ENCODE assay signal across 1 cellular context in the genomic region with DNA sequence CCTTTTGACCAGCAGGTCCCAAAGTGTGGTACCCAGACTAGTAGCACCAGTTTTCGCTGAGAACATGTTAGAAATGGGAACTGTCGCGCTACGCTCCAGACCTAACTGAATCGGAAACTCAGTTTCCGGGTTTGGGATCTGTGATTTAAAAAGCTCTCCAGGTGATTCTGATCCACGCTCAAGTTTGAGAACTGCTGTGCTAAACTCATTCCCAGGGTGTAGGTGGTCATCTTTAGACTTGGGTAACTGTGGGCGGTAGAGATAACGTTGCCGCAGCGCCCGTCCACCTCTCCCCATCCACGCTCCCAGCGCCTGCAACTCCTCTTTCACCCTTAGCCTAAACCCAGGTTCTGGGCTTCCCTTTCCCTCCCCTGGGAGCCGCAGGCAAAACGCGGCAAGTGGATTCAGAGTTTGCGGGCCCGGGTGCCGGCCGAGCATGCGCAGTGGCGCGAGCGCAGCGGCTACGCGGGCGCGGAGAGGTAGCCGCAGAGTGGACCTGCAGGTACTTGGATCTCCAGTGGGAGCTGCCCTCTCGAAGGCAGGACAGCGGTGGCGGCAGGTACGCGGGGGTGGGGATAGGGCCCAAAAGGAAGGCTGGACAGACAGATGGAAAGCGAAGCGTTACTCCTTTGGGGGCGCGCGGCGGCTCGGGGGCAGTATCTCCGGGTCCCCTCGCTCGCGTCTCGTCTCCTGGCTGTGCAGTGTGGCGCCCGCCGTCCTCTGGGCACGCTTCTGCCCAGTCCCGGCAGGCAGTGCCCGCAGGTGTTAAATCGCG.
TF ChIP-seq lines count a peak whose summit lies in the region.

Gene PLS1 (plus strand): TSS at position 443 of the 775 bp plus-strand sequence. CDS start 67,845 bp downstream, outside the sequence.

TF ChIP-seq in HEK293, 187 proteins besides CTCF, POLR2A, EP300 and RAD21 (continued from another document and continues in another):
- TF ChIP-seq ZNF24 (tag by site-specific recombination; IDR thresholded peaks at IDR 0.05) (peak; percentile 18; the same call in 1 of the 2 replicates), ZNF701 (tag by site-specific recombination; IDR thresholded peaks at IDR 0.05) (no peak), ZNF664 (tag by site-specific recombination; IDR thresholded peaks at IDR 0.05) (no peak), GLIS2 (tag by site-specific recombination; IDR thresholded peaks at IDR 0.05) (0 out of 2 replicates have a peak, but pooled peaks have one; percentile 24), ZNF707 (tag by site-specific recombination; IDR thresholded peaks at IDR 0.05) (no peak), MEIS1 (CRISPR knock-in tag; IDR thresholded peaks at IDR 0.05; ENCODE audit: borderline replicate concordance) (no peak), ZNF488 (tag by site-specific recombination; IDR thresholded peaks at IDR 0.05) (no peak), KLF9 (tag by site-specific recombination; IDR thresholded peaks at IDR 0.05; ENCODE audit: low read depth) (no peak), ZSCAN30 (tag by site-specific recombination; IDR thresholded peaks at IDR 0.05) (no peak; the same call in 1 of the 2 replicates), ZNF530 (tag by site-specific recombination; IDR thresholded peaks at IDR 0.05; ENCODE audit: low read depth) (no peak), ZNF37A (tag by site-specific recombination; IDR thresholded peaks at IDR 0.05) (no peak), PRDM6 (tag by site-specific recombination; IDR thresholded peaks at IDR 0.05) (no peak), ZBTB48 (tag by site-specific recombination; IDR thresholded peaks at IDR 0.05) (peak; percentile 39; the same call in 1 of the 2 replicates), REST (tag by site-specific recombination; IDR thresholded peaks at IDR 0.05) (peak; percentile 38; the same call in 1 of the 2 replicates), GLI2 (tag by site-specific recombination; IDR thresholded peaks at IDR 0.05; ENCODE audit: borderline replicate concordance, low read depth) (no peak), ZNF404 (tag by site-specific recombination; IDR thresholded peaks at IDR 0.05) (no peak), ZNF112 (tag by site-specific recombination; IDR thresholded peaks at IDR 0.05) (no peak), ZNF221 (tag by site-specific recombination; IDR thresholded peaks at IDR 0.05; ENCODE audit: borderline replicate concordance) (no peak), HIC1 (tag by site-specific recombination; IDR thresholded peaks at IDR 0.05) (peak; percentile 91), WT1 (tag by site-specific recombination; IDR thresholded peaks at IDR 0.05) (peak; percentile 21; the same call in 1 of the 2 replicates), HOXA7 (CRISPR knock-in tag; IDR thresholded peaks at IDR 0.05; ENCODE audit: borderline replicate concordance) (no peak), ZNF341 (tag by site-specific recombination; IDR thresholded peaks at IDR 0.05; ENCODE audit: low read depth) (0 out of 2 replicates have a peak, but pooled peaks have one; percentile 26), ZBTB49 (tag by site-specific recombination; IDR thresholded peaks at IDR 0.05; ENCODE audit: low read depth) (no peak), ZNF140 (tag by site-specific recombination; IDR thresholded peaks at IDR 0.05) (no peak), ZFP37 (tag by site-specific recombination; IDR thresholded peaks at IDR 0.05) (peak; percentile 63; the same call in 1 of the 2 replicates), PRDM4 (tag by site-specific recombination; IDR thresholded peaks at IDR 0.05) (no peak), ZNF600 (tag by site-specific recombination; IDR thresholded peaks at IDR 0.05) (peak; percentile 60; the same call in 1 of the 2 replicates), ZNF23 (tag by site-specific recombination; IDR thresholded peaks at IDR 0.05; ENCODE audit: borderline replicate concordance) (no peak), ZNF544 (tag by site-specific recombination; IDR thresholded peaks at IDR 0.05) (no peak), ZNF560 (tag by site-specific recombination; IDR thresholded peaks at IDR 0.05; ENCODE audit: borderline replicate concordance) (no peak), ZNF138 (tag by site-specific recombination; IDR thresholded peaks at IDR 0.05; ENCODE audit: borderline replicate concordance) (no peak), ZNF157 (tag by site-specific recombination; IDR thresholded peaks at IDR 0.05) (no peak), ZBTB21 (tag by site-specific recombination; IDR thresholded peaks at IDR 0.05) (no peak), ZNF580 (tag by site-specific recombination; IDR thresholded peaks at IDR 0.05) (peak; percentile 55; the same call in 1 of the 2 replicates), ZNF529 (tag by site-specific recombination; IDR thresholded peaks at IDR 0.05; ENCODE audit: insufficient replicate concordance) (no peak)
- TF ChIP-seq, protein P1, sequence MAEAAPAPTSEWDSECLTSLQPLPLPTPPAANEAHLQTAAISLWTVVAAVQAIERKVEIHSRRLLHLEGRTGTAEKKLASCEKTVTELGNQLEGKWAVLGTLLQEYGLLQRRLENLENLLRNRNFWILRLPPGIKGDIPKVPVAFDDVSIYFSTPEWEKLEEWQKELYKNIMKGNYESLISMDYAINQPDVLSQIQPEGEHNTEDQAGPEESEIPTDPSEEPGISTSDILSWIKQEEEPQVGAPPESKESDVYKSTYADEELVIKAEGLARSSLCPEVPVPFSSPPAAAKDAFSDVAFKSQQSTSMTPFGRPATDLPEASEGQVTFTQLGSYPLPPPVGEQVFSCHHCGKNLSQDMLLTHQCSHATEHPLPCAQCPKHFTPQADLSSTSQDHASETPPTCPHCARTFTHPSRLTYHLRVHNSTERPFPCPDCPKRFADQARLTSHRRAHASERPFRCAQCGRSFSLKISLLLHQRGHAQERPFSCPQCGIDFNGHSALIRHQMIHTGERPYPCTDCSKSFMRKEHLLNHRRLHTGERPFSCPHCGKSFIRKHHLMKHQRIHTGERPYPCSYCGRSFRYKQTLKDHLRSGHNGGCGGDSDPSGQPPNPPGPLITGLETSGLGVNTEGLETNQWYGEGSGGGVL (tag by site-specific recombination; IDR thresholded peaks at IDR 0.05), result peak; percentile 24; the same call in 1 of the 2 replicates
- TF ChIP-seq, protein P2, sequence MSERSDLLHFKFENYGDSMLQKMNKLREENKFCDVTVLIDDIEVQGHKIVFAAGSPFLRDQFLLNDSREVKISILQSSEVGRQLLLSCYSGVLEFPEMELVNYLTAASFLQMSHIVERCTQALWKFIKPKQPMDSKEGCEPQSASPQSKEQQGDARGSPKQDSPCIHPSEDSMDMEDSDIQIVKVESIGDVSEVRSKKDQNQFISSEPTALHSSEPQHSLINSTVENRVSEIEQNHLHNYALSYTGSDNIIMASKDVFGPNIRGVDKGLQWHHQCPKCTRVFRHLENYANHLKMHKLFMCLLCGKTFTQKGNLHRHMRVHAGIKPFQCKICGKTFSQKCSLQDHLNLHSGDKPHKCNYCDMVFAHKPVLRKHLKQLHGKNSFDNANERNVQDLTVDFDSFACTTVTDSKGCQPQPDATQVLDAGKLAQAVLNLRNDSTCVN (tag by site-specific recombination; optimal IDR thresholded peaks at IDR 0.05), result peak; percentile 98
- TF ChIP-seq, protein P3, sequence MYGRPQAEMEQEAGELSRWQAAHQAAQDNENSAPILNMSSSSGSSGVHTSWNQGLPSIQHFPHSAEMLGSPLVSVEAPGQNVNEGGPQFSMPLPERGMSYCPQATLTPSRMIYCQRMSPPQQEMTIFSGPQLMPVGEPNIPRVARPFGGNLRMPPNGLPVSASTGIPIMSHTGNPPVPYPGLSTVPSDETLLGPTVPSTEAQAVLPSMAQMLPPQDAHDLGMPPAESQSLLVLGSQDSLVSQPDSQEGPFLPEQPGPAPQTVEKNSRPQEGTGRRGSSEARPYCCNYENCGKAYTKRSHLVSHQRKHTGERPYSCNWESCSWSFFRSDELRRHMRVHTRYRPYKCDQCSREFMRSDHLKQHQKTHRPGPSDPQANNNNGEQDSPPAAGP (tag by site-specific recombination; IDR thresholded peaks at IDR 0.05), result peak; percentile 78
